ENCODE assay signal across 15 cellular contexts in the genomic region with DNA sequence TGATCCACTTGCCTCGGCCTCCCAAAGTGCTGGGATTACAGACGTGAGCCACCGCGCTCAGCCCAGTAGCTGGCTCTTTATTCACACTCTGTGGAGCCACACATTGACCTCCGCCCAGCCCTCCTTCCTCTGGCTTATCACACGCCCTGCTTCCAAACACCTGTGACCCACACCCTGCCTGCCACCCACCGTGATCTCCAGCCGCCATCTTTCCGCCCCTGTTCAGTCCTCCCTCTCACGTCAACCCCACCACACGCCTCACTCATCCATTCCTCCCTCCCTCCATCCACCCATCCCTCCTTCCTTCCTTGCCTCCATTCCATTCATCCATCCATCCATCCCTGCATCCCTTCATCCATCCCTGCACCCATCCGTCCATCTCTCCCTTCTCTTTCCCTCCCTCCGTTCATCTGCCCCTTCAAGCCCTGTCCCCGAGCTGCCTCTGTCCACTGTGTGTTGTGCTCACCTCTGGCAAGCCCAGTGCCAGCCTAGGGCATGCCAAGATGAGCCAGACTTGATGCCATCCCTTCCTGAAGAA. TPM values are rescaled to one million over a fixed set of nuclear protein-coding genes. Genes with fewer than 3 reads are reported as not detected.
DNase-seq lines count a peak whose midpoint lies in the region; ATAC-seq and TF ChIP-seq lines count a peak whose summit lies in the region.
"Had no signal": no experiment of that assay in that cellular context is flagged by ENCODE, and none has a peak within 500 bp of the region (broad histone marks: within the 10 kb centered on the region; RNA-seq: fewer than 3 reads in every experiment).

No MANE protein-coding gene starts in this region.

- H3K4me3 ChIP-seq in BE2C (ENCODE audit: low read depth, low read length) (no peak overlapping the region), suprapubic skin (no peak overlapping the region)
- H3K4me3 ChIP-seq: BLaER1 treated with 17β-estradiol and CSF1 and Interleukin-3, amounts not matched to agents 10 nM and 100 nM; GM23248 had no signal

- no peaks in the 10 kb centered on the region for H3K4me1 ChIP-seq in BE2C
- peaks cover 4% of the 10 kb centered on the region for H3K4me1 ChIP-seq in suprapubic skin
- H3K4me1 ChIP-seq: BLaER1 treated with 17β-estradiol and CSF1 and Interleukin-3, amounts not matched to agents 10 nM and 100 nM had no signal

- H3K36me3 ChIP-seq in BE2C (peaks cover 82% of the 10 kb centered on the region), suprapubic skin (peaks cover 98% of the 10 kb centered on the region)

- H3K27ac ChIP-seq in substantia nigra (ENCODE audit: low read depth, low read length, poor library complexity, severe bottlenecking) = peak overlapping the region; percentile 58
- no peak overlapping the region for H3K27ac ChIP-seq in suprapubic skin
- H3K27ac ChIP-seq: BLaER1 treated with 17β-estradiol and CSF1 and Interleukin-3, amounts not matched to agents 10 nM and 100 nM; GM23248 had no signal

- TF ChIP-seq CTCF in nephron progenitor cell (IDR thresholded peaks at IDR 0.05) (no peak), BE2C (IDR thresholded peaks at IDR 0.05; ENCODE audit: low read depth, low read length) (no peak), suprapubic skin (IDR thresholded peaks at IDR 0.05) (no peak)

- H3K27me3 ChIP-seq in BE2C = no peaks in the 10 kb centered on the region
- H3K27me3 ChIP-seq in suprapubic skin = no peaks in the 10 kb centered on the region
- H3K27me3 ChIP-seq: BLaER1 treated with 17β-estradiol and CSF1 and Interleukin-3, amounts not matched to agents 10 nM and 100 nM had no signal

- CTCF ChIA-PET in activated CD4-positive, alpha-beta T cell treated with anti-CD3 and anti-CD28 coated beads for 36 hours (lab: Charles Lee) = interaction anchor here (0.5 to 2.0 kb wide), 15 partner anchors 7 to 181 kb away, joined by 3 to 16 read pairs (median 3); partner anchors contain the start of genes CLASRP and RELB

- peak overlapping the region; percentile 31 for H3K27ac Mint-ChIP-seq in activated CD4-positive, alpha-beta T cell treated with anti-CD3 and anti-CD28 coated beads for 36 hours
- H3K27ac Mint-ChIP-seq in T-helper 17 cell (peak overlapping the region; percentile 27), nephron progenitor cell (peak overlapping the region; percentile 40)

- POLR2A ChIA-PET in activated CD4-positive, alpha-beta T cell treated with anti-CD3 and anti-CD28 coated beads for 36 hours (lab: Charles Lee) = no interaction called here

- no peak for ATAC-seq in activated CD4-positive, alpha-beta T cell treated with anti-CD3 and anti-CD28 coated beads for 36 hours
- ATAC-seq in T-helper 17 cell = no peak

- H3K36me3 Mint-ChIP-seq in activated CD4-positive, alpha-beta T cell treated with anti-CD3 and anti-CD28 coated beads for 36 hours (ENCODE audit: low read depth) = peaks cover 54% of the 10 kb centered on the region
- H3K36me3 Mint-ChIP-seq in T-helper 17 cell (ENCODE audit: low read depth) = peaks cover 18% of the 10 kb centered on the region
- peaks cover 64% of the 10 kb centered on the region for H3K36me3 Mint-ChIP-seq in nephron progenitor cell (ENCODE audit: low read depth)

- H3K4me1 Mint-ChIP-seq in activated CD4-positive, alpha-beta T cell treated with anti-CD3 and anti-CD28 coated beads for 36 hours = no peaks in the 10 kb centered on the region
- peaks cover 15% of the 10 kb centered on the region for H3K4me1 Mint-ChIP-seq in T-helper 17 cell
- no peaks in the 10 kb centered on the region for H3K4me1 Mint-ChIP-seq in nephron progenitor cell

- 85% methylated on average over 14 of the region's 14 CpGs for WGBS in suprapubic skin

- no peak for TF ChIP-seq EP300 in suprapubic skin (IDR thresholded peaks at IDR 0.05)

- H3K9me3 Mint-ChIP-seq in activated CD4-positive, alpha-beta T cell treated with anti-CD3 and anti-CD28 coated beads for 36 hours (ENCODE audit: low read depth) = no peaks in the 10 kb centered on the region
- H3K9me3 Mint-ChIP-seq in nephron progenitor cell = no peaks in the 10 kb centered on the region

- no peaks in the 10 kb centered on the region for H3K27me3 Mint-ChIP-seq in activated CD4-positive, alpha-beta T cell treated with anti-CD3 and anti-CD28 coated beads for 36 hours
- no peaks in the 10 kb centered on the region for H3K27me3 Mint-ChIP-seq in T-helper 17 cell
- H3K27me3 Mint-ChIP-seq in nephron progenitor cell (ENCODE audit: low read depth, poor library complexity) = peaks cover 3% of the 10 kb centered on the region

- DNase-seq in activated CD4-positive, alpha-beta T cell treated with anti-CD3 and anti-CD28 coated beads for 36 hours = no peak
- no peak for DNase-seq in activated CD4-positive, alpha-beta T cell treated with anti-CD3 and anti-CD28 coated beads for 48 hours
- no peak for DNase-seq in T-helper 17 cell
- DNase-seq in nephron progenitor cell = no peak
- DNase-seq in substantia nigra (lab: John Stamatoyannopoulos, UW) = no peak
- no peak for DNase-seq in BE2C
- no peak for DNase-seq in NCI-H1694 treated with DMSO at 0.1 percent for 48 hours (lab: John Stamatoyannopoulos, UW)
- no peak for DNase-seq in suprapubic skin (ENCODE audit: low spot score in 2 of 2)
- DNase-seq: GF-D8, NCI-H1048, NCI-H1436 treated with DMSO at 0.1 percent for 48 hours had no signal

- H3K9me3 ChIP-seq in T-helper 17 cell (ENCODE audit: control insufficient read depth, low read length, poor library complexity, severe bottlenecking) = no peaks in the 10 kb centered on the region
- no peaks in the 10 kb centered on the region for H3K9me3 ChIP-seq in BE2C
- H3K9me3 ChIP-seq in suprapubic skin = no peaks in the 10 kb centered on the region
- H3K9me3 ChIP-seq: BLaER1 treated with 17β-estradiol and CSF1 and Interleukin-3, amounts not matched to agents 10 nM and 100 nM had no signal

- no peak for TF ChIP-seq POLR2A in suprapubic skin (IDR thresholded peaks at IDR 0.05)

- intact Hi-C loops in activated CD4-positive, alpha-beta T cell treated with anti-CD3 and anti-CD28 coated beads for 36 hours (cut with DNase I, micrococcal nuclease) = loop anchor here (1.0 to 5.0 kb wide), 4 partner anchors 41 to 155 kb away; no protein-coding TSS in a partner anchor

- no peak overlapping the region for H3K4me3 Mint-ChIP-seq in activated CD4-positive, alpha-beta T cell treated with anti-CD3 and anti-CD28 coated beads for 36 hours
- peak overlapping the region; percentile 62 for H3K4me3 Mint-ChIP-seq in T-helper 17 cell
- H3K4me3 Mint-ChIP-seq in nephron progenitor cell = no peak overlapping the region

RNA-seq across cellular contexts. Expression of gene ZNF296, which starts 17.6 kb away (rescaled TPM):
- total RNA-seq in activated CD4-positive, alpha-beta T cell treated with anti-CD3 and anti-CD28 coated beads for 36 hours = 1 to 10 TPM; 3.1 to 4.8 TPM
- total RNA-seq in T-helper 17 cell (1 to 10 TPM; 3.4 to 3.5 TPM), suprapubic skin (1 to 10 TPM; 4.3 to 5.8 (median 4.9) TPM)
- polyA plus RNA-seq in BE2C (2012; ENCODE audit: insufficient read depth, insufficient read length, low read depth) = 4.9 TPM
- total RNA-seq: Daoy, GM23248, M059J had no signal
- polyA plus RNA-seq: GM23248 had no signal

RNA-seq across cellular contexts. Expression of gene CLASRP, which starts 19.8 kb away (rescaled TPM):
- total RNA-seq in activated CD4-positive, alpha-beta T cell treated with anti-CD3 and anti-CD28 coated beads for 36 hours = 100 to 1,000 TPM; 101 to 103 TPM
- total RNA-seq in T-helper 17 cell = 100 to 1,000 TPM; 153 to 163 TPM
- 134 TPM for polyA plus RNA-seq in BE2C (2012; ENCODE audit: insufficient read depth, insufficient read length, low read depth)
- 100 to 1,000 TPM in 1 of 4 donors, 10 to 100 TPM in 3; 55.3 to 135 (median 84.3) TPM for total RNA-seq in suprapubic skin

RNA-seq across cellular contexts. Expression of gene GEMIN7, which starts 20.4 kb away (rescaled TPM):
- total RNA-seq in activated CD4-positive, alpha-beta T cell treated with anti-CD3 and anti-CD28 coated beads for 36 hours = 10 to 100 TPM; 35.4 to 35.5 TPM
- total RNA-seq in T-helper 17 cell (1 to 10 TPM; 8.8 TPM), suprapubic skin (10 to 100 TPM; 18.8 to 29.8 (median 20.5) TPM)
- 67.8 TPM for polyA plus RNA-seq in BE2C (2012; ENCODE audit: insufficient read depth, insufficient read length, low read depth)

RNA-seq across cellular contexts. Expression of gene PPP1R37, which starts 34.3 kb away (rescaled TPM):
- total RNA-seq in activated CD4-positive, alpha-beta T cell treated with anti-CD3 and anti-CD28 coated beads for 36 hours = 10 to 100 TPM; 12.5 to 14.1 TPM
- total RNA-seq in T-helper 17 cell (10 to 100 TPM; 15.2 to 20.9 TPM), suprapubic skin (10 to 100 TPM; 24.6 to 43.1 (median 33.5) TPM)
- polyA plus RNA-seq in BE2C (2012; ENCODE audit: insufficient read depth, insufficient read length, low read depth) = 59.0 TPM

RNA-seq across cellular contexts. Expression of gene RELB, which starts 57.4 kb away (rescaled TPM):
- 10 to 100 TPM; 43.8 to 51.2 TPM for total RNA-seq in activated CD4-positive, alpha-beta T cell treated with anti-CD3 and anti-CD28 coated beads for 36 hours
- 100 to 1,000 TPM; 128 to 136 TPM for total RNA-seq in T-helper 17 cell
- polyA plus RNA-seq in BE2C (2012; ENCODE audit: insufficient read depth, insufficient read length, low read depth) = 4.6 TPM
- total RNA-seq in suprapubic skin = 10 to 100 TPM in 2 of 4 donors, 1 to 10 TPM in 2; 1.4 to 16.5 (median 10.6) TPM
